9 cellular contexts compared by ENCODE assay signal in genomic region chr5:53023969-53024368, GRCh38. TPM values are rescaled to one million over a fixed set of nuclear protein-coding genes. Genes with fewer than 3 reads are reported as not detected.
DNase-seq lines count a peak whose midpoint lies in the region; ATAC-seq and TF ChIP-seq lines count a peak whose summit lies in the region.
"Had no signal": no experiment of that assay in that cellular context is flagged by ENCODE, and none has a peak within 500 bp of the region (broad histone marks: within the 10 kb centered on the region; RNA-seq: fewer than 3 reads in every experiment).

No MANE protein-coding gene starts in this region.

- TF ChIP-seq RAD21 in SK-N-SH (IDR thresholded peaks at IDR 0.05; ENCODE audit: low read length) = no peak

- TF ChIP-seq CTCF in SK-N-SH (IDR thresholded peaks at IDR 0.05) (no peak), mucosa of descending colon (IDR thresholded peaks at IDR 0.05) (no peak)

- H3K4me3 ChIP-seq in SK-N-SH (ENCODE audit: low read depth in 2 of 2, low read length in 1 of 2) (peak overlapping the region in 1 of 2 experiments; percentile 4; a peak in 1 of 4 replicates), mucosa of descending colon (no peak overlapping the region)

- intact Hi-C loops in mucosa of descending colon (cut with DNase I, micrococcal nuclease) = no loop called here

- peaks cover 0 to 36% of the 10 kb centered on the region in 2 experiments for H3K36me3 ChIP-seq in SK-N-SH (replicated peaks in 1 of 2; ENCODE audit: control insufficient read depth in 1 of 2, insufficient read depth in 2 of 2, low read length in 1 of 2)
- no peaks in the 10 kb centered on the region for H3K36me3 ChIP-seq in mucosa of descending colon (ENCODE audit: low read depth)

- peak overlapping the region; percentile 63; the same call in 1 of the 2 replicates for H3K4me2 ChIP-seq in SK-N-SH

- no peaks in the 10 kb centered on the region for H3K27me3 ChIP-seq in SK-N-SH (ENCODE audit: insufficient read depth)

- peak overlapping the region; percentile 49 for H3K9ac ChIP-seq in SK-N-SH

- peak; percentile 95 for ATAC-seq in GM18907 (IDR thresholded peaks at IDR 0.05; ENCODE audit: unreplicated experiment)
- ATAC-seq in HG02885 (IDR thresholded peaks at IDR 0.05; ENCODE audit: poor library complexity, unreplicated experiment) = peak; percentile 93
- ATAC-seq in mucosa of descending colon = peak; percentile 24

- 32% methylated on average over 2 of the region's 2 CpGs for WGBS in SK-N-SH (ENCODE audit: low lambda C conversion rate)

- H3K9me3 ChIP-seq in SK-N-SH (no peaks in the 10 kb centered on the region), mucosa of descending colon (no peaks in the 10 kb centered on the region)

- peaks cover 81% of the 10 kb centered on the region for H3K79me2 ChIP-seq in SK-N-SH (ENCODE audit: insufficient read depth)

- no peak for TF ChIP-seq EP300 in SK-N-SH (IDR thresholded peaks at IDR 0.05; ENCODE audit: borderline replicate concordance in 1 of 2, low read depth in 1 of 2, low read length in 1 of 2)

- DNase-seq in SK-N-SH (no peak), mucosa of descending colon (peak in 1 of 3 donors; percentile 5), islet precursor cell (no peak), NCI-H446 treated with DMSO at 0.1 percent for 48 hours (lab: John Stamatoyannopoulos, UW) (no peak), NCI-H128 (lab: John Stamatoyannopoulos, UW; ENCODE audit: unreplicated experiment) (no peak), NCI-H187 treated with DMSO at 0.1 percent for 48 hours (lab: John Stamatoyannopoulos, UW) (no peak)
- DNase-seq: RPMI8226 had no signal

- H3K4me1 ChIP-seq in SK-N-SH (ENCODE audit: control insufficient read depth in 1 of 2, insufficient read depth in 2 of 2, low read depth in 1 of 2, low read length in 1 of 2) (peaks cover 3 to 76% of the 10 kb centered on the region in 2 experiments), mucosa of descending colon (ENCODE audit: low read depth) (no peaks in the 10 kb centered on the region)

- no peaks in the 10 kb centered on the region for H4K20me1 ChIP-seq in SK-N-SH (ENCODE audit: insufficient read depth)

- POLR2A ChIA-PET in SK-N-SH (lab: Yijun Ruan, JAX) = no interaction called here

- H2AFZ ChIP-seq in SK-N-SH (ENCODE audit: low read depth) = no peak overlapping the region

- peaks cover 69% of the 10 kb centered on the region for H3F3A ChIP-seq in SK-N-SH (replicated peaks; ENCODE audit: insufficient read depth)

- peak overlapping the region; percentile 60 to 97; a peak in 3 of 4 replicates for H3K27ac ChIP-seq in SK-N-SH (ENCODE audit: low read depth in 2 of 2, low read length in 1 of 2)

- H3K9me2 ChIP-seq in SK-N-SH = no peaks in the 10 kb centered on the region

- CTCF ChIA-PET in SK-N-SH (lab: Yijun Ruan, JAX) = interaction anchor here (1.6 kb wide), 1 partner anchor 11 kb away, joined by 7 read pairs; no protein-coding TSS in a partner anchor

TF ChIP-seq in SK-N-SH, 30 proteins besides CTCF, POLR2A, EP300 and RAD21:
- TF ChIP-seq SIN3A (IDR thresholded peaks at IDR 0.05; ENCODE audit: borderline replicate concordance, low read depth, low read length) (no peak), FOSL2 (IDR thresholded peaks at IDR 0.05; ENCODE audit: borderline replicate concordance, low read depth) (peak; percentile 36; the same call in 1 of the 2 replicates), JUND (IDR thresholded peaks at IDR 0.05) (no peak), CHD2 (IDR thresholded peaks at IDR 0.05; ENCODE audit: low read length, partially characterized antibody) (no peak), MEF2A (IDR thresholded peaks at IDR 0.05; ENCODE audit: borderline replicate concordance, low read depth) (peak; percentile 84), MAX (IDR thresholded peaks at IDR 0.05; ENCODE audit: low read depth) (no peak), NFIC (IDR thresholded peaks at IDR 0.05; ENCODE audit: borderline replicate concordance) (peak; percentile 32; the same call in 1 of the 2 replicates), FOXM1 (IDR thresholded peaks at IDR 0.05; ENCODE audit: low read depth) (no peak)

RNA-seq across cellular contexts. Expression of gene ITGA2, which starts 34.8 kb away (rescaled TPM):
- 38.2 and 52.1 TPM in 2 replicates for polyA plus RNA-seq in SK-N-SH (2012; rRNA removed)
- polyA plus RNA-seq in SK-N-SH (2012; cell fraction: cytosol; rRNA removed) = 47.1 and 52.1 TPM in 2 replicates
- 24.2 and 48.6 TPM in 2 replicates for polyA plus RNA-seq in SK-N-SH (2012; cell fraction: nucleus; rRNA removed)
- total RNA-seq in mucosa of descending colon = 10 to 100 TPM in 2 of 3 donors, 1 to 10 TPM in 1; 8.0 to 20.3 (median 17.6) TPM

Comparison
In these comparisons a context has a peak if more than half of its experiments do, and no peak if none do; other contexts are left out.
1. ATAC-seq: peak in every context shown above with its lines; median percentile 95 in GM18907; 93 in HG02885; 24 in mucosa of descending colon.